Comparison of ENCODE assay signal across 14 cellular contexts in genomic region chr10:111079781-111080180, GRCh38. TPM values are rescaled to one million over a fixed set of nuclear protein-coding genes. Genes with fewer than 3 reads are reported as not detected.
DNase-seq lines count a peak whose midpoint lies in the region; ATAC-seq and TF ChIP-seq lines count a peak whose summit lies in the region.
"Had no signal": no experiment of that assay in that cellular context is flagged by ENCODE, and none has a peak within 500 bp of the region (broad histone marks: within the 10 kb centered on the region; RNA-seq: fewer than 3 reads in every experiment).

No MANE protein-coding gene starts in this region.

- no peak for TF ChIP-seq POLR2A in uterus (IDR thresholded peaks at IDR 0.05)

- no peak for ATAC-seq in stimulated activated naive CD8-positive, alpha-beta T cell treated with anti-CD3 and anti-CD28 coated beads, Interleukin-15, Interleukin-2, amounts not matched to agents 100 U/mL and 50 U/mL, for 24 hours
- no peak for ATAC-seq in esophagus mucosa
- ATAC-seq: heart left ventricle, K562 had no signal

- H3K27ac Mint-ChIP-seq in stimulated activated naive CD8-positive, alpha-beta T cell treated with anti-CD3 and anti-CD28 coated beads, Interleukin-15, Interleukin-2, amounts not matched to agents 100 ng/mL and 50 ng/mL, for 24 hours: no peak overlapping the region
- H3K27ac Mint-ChIP-seq in endothelial cell (ENCODE audit: unreplicated experiment) (no peak overlapping the region), neural crest cell (ENCODE audit: unreplicated experiment) (no peak overlapping the region)

- no peak overlapping the region for H3K4me3 ChIP-seq in uterus
- H3K4me3 ChIP-seq: K562 had no signal

- H3K9me3 Mint-ChIP-seq in stimulated activated naive CD8-positive, alpha-beta T cell treated with anti-CD3 and anti-CD28 coated beads, Interleukin-15, Interleukin-2, amounts not matched to agents 100 ng/mL and 50 ng/mL, for 24 hours: no peaks in the 10 kb centered on the region
- H3K9me3 Mint-ChIP-seq in endothelial cell (ENCODE audit: unreplicated experiment) (no peaks in the 10 kb centered on the region), neural crest cell (no peaks in the 10 kb centered on the region)

- H3K4me1 ChIP-seq in uterus: peaks cover 0 to 7% of the 10 kb centered on the region in 2 donors

- intact Hi-C loops in uterus (cut with DNase I; ENCODE audit: low total_unique reads): no loop called here

- H3K27me3 ChIP-seq in uterus: no peaks in the 10 kb centered on the region

- peak overlapping the region; percentile 20 for H3K4me3 Mint-ChIP-seq in stimulated activated naive CD8-positive, alpha-beta T cell treated with anti-CD3 and anti-CD28 coated beads, Interleukin-15, Interleukin-2, amounts not matched to agents 100 ng/mL and 50 ng/mL, for 24 hours
- H3K4me3 Mint-ChIP-seq in endothelial cell (ENCODE audit: unreplicated experiment): peak overlapping the region; percentile 56
- peak overlapping the region; percentile 62 for H3K4me3 Mint-ChIP-seq in neural crest cell

- no peaks in the 10 kb centered on the region for H3K36me3 ChIP-seq in uterus
- H3K36me3 ChIP-seq: esophagus squamous epithelium, heart left ventricle had no signal

- peaks cover 46% of the 10 kb centered on the region for H3K27me3 Mint-ChIP-seq in stimulated activated naive CD8-positive, alpha-beta T cell treated with anti-CD3 and anti-CD28 coated beads, Interleukin-15, Interleukin-2, amounts not matched to agents 100 ng/mL and 50 ng/mL, for 24 hours
- H3K27me3 Mint-ChIP-seq in endothelial cell (ENCODE audit: unreplicated experiment) (peaks cover 12% of the 10 kb centered on the region), neural crest cell (ENCODE audit: low read depth) (peaks cover 71% of the 10 kb centered on the region)

- no peak for DNase-seq in stimulated activated naive CD8-positive, alpha-beta T cell treated with anti-CD3 and anti-CD28 coated beads, Interleukin-15, Interleukin-2, amounts not matched to agents 100 U/mL and 50 U/mL, for 24 hours
- no peak for DNase-seq in endothelial cell (ENCODE audit: low spot score)
- no peak for DNase-seq in neural crest cell (ENCODE audit: low read depth, low spot score)
- DNase-seq in uterus: no peak
- no peak for DNase-seq in NCI-H1436 (lab: John Stamatoyannopoulos, UW)
- no peak for DNase-seq in NCI-H226
- DNase-seq: activated gamma-delta T cell, esophagus squamous epithelium, heart left ventricle, SW 1271 had no signal

- H3K9me3 ChIP-seq in uterus: no peaks in the 10 kb centered on the region
- H3K9me3 ChIP-seq: esophagus squamous epithelium, heart left ventricle had no signal

- H3K36me3 Mint-ChIP-seq in stimulated activated naive CD8-positive, alpha-beta T cell treated with anti-CD3 and anti-CD28 coated beads, Interleukin-15, Interleukin-2, amounts not matched to agents 100 ng/mL and 50 ng/mL, for 24 hours (ENCODE audit: low read depth): peaks cover 8% of the 10 kb centered on the region
- H3K36me3 Mint-ChIP-seq in endothelial cell (ENCODE audit: low read depth, unreplicated experiment) (peaks cover 5% of the 10 kb centered on the region), neural crest cell (ENCODE audit: low read depth) (no peaks in the 10 kb centered on the region)

- peaks cover 7% of the 10 kb centered on the region for H3K4me1 Mint-ChIP-seq in stimulated activated naive CD8-positive, alpha-beta T cell treated with anti-CD3 and anti-CD28 coated beads, Interleukin-15, Interleukin-2, amounts not matched to agents 100 ng/mL and 50 ng/mL, for 24 hours (ENCODE audit: low read depth)
- H3K4me1 Mint-ChIP-seq in endothelial cell (ENCODE audit: unreplicated experiment) (peaks cover 6% of the 10 kb centered on the region), neural crest cell (no peaks in the 10 kb centered on the region)

- TF ChIP-seq CTCF in endothelial cell (IDR thresholded peaks at IDR 0.05; ENCODE audit: unreplicated experiment) (no peak), neural crest cell (conservative IDR thresholded peaks at IDR 0.05) (no peak), uterus (IDR thresholded peaks at IDR 0.05) (no peak)

- peak overlapping the region in 1 of 2 donors; percentile 12 for H3K27ac ChIP-seq in uterus
- H3K27ac ChIP-seq: esophagus squamous epithelium, heart left ventricle, RWPE1 had no signal

RNA-seq across cellular contexts. Expression of gene ADRA2A, which starts 3.0 kb away (rescaled TPM):
- total RNA-seq in endothelial cell (ENCODE audit: unreplicated experiment) (1.5 TPM), neural crest cell (0.07 and 0.14 TPM in 2 replicates), uterus (1 to 10 TPM in 2 of 4 donors, under 1 TPM in 2; 0.26 to 4.9 (median 2.7) TPM), esophagus mucosa (0.44 TPM)
- total RNA-seq: K562 had no signal
